In the genomic region with DNA sequence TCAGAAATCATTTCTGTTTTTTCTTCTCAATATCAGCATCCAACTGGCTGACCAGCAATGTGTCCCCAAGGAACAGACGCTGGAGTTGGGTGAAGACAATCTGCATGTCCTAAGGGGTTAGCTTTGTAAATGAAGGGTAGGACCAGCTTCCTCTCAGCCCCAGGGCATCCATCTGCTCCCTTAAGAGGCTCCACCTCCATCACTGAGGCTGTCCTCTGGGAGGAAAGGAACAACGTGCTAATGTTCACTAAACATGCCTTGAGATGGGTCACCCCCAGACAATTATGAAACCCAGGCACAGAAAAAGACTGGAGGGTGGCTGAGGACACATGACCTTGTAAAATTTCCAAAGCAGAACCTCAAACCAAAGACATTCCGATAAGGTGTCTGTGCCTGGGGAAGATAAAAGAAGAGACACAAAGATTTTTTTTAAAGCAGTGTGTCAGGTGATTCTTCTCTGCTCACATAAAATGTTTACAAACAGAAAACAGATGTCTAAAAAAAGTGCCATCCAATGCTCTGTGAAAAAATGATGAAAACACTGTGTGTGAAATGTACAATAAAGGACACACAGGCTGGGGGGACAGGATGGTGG, we compare ENCODE assay signal across 8 cellular contexts. TPM values are rescaled to one million over a fixed set of nuclear protein-coding genes. Genes with fewer than 3 reads are reported as not detected.
DNase-seq lines count a peak whose midpoint lies in the region; ATAC-seq and TF ChIP-seq lines count a peak whose summit lies in the region.

No MANE protein-coding gene starts in this region.

- no peak overlapping the region for H2AK5ac ChIP-seq in IMR-90 (ENCODE audit: low read depth, low read length)

- H3K27me3 ChIP-seq in IMR-90 (ENCODE audit: control insufficient read depth, insufficient read depth, low read length): no peaks in the 10 kb centered on the region
- H3K27me3 ChIP-seq in breast epithelium: no peaks in the 10 kb centered on the region
- no peaks in the 10 kb centered on the region for H3K27me3 ChIP-seq in muscle layer of duodenum (ENCODE audit: low read depth, low read length)

- 0 out of 2 replicates have a peak, but pooled peaks cover 2% of the 10 kb centered on the region for H3K36me3 ChIP-seq in IMR-90 (ENCODE audit: control insufficient read depth, insufficient read depth, low read length)
- H3K36me3 ChIP-seq in breast epithelium: no peaks in the 10 kb centered on the region
- H3K36me3 ChIP-seq in muscle layer of duodenum (ENCODE audit: control insufficient read depth in 1 of 2, insufficient read depth in 2 of 2, low read length in 2 of 2): no peaks in the 10 kb centered on the region

- ATAC-seq in IMR-90 (ENCODE audit: low read depth): no peak

- BruUV-seq in IMR-90 (replicated peaks; lab: Mats Ljungman, UMichigan): TSS peak; percentile 35

- dilution Hi-C loops in IMR-90 (cut with HindIII; ENCODE audit: low sequenced_read_pairs, unreplicated experiment): no loop called here

- intact Hi-C loops in IMR-90 (cut with micrococcal nuclease) (no loop called here), breast epithelium (cut with DNase I; ENCODE audit: low total_unique reads) (no loop called here)

- H2AK9ac ChIP-seq in IMR-90 (replicated peaks; ENCODE audit: low read depth, low read length, poor library complexity): peak overlapping the region; percentile 62

- no peak overlapping the region for H3K56ac ChIP-seq in IMR-90 (ENCODE audit: extremely low read depth, insufficient read depth, low read length)

- CTCF ChIA-PET in IMR-90 (lab: Yijun Ruan, JAX): no interaction called here

- no peak overlapping the region for H3K14ac ChIP-seq in IMR-90 (replicated peaks; ENCODE audit: low read depth, low read length)

- TF ChIP-seq RAD21 in IMR-90 (IDR thresholded peaks at IDR 0.05; ENCODE audit: low read length): no peak

- H4K91ac ChIP-seq in IMR-90 (ENCODE audit: insufficient read depth, low read depth, low read length): no peak overlapping the region

- peaks cover 11 to 22% of the 10 kb centered on the region in 2 experiments for H3K79me1 ChIP-seq in IMR-90 (ENCODE audit: low read depth in 1 of 2, low read length in 2 of 2)

- peaks cover 3% of the 10 kb centered on the region for H3K4me1 ChIP-seq in IMR-90 (ENCODE audit: control insufficient read depth, insufficient read depth, low read length)
- peaks cover 0 to 5% of the 10 kb centered on the region in 2 donors for H3K4me1 ChIP-seq in breast epithelium
- peaks cover 13 to 14% of the 10 kb centered on the region in 2 donors for H3K4me1 ChIP-seq in muscle layer of duodenum (ENCODE audit: control insufficient read depth in 1 of 2, insufficient read depth in 2 of 2, low read length in 2 of 2)

- DNase-seq in AG10803 (ENCODE audit: low read depth): peak; percentile 3
- DNase-seq in IMR-90: peak; percentile 1
- no peak for DNase-seq in breast epithelium (ENCODE audit: low spot score in 2 of 2)
- no peak for DNase-seq in T-helper 9 cell
- DNase-seq in kidney glomerular epithelial cell (lab: John Stamatoyannopoulos, UW): no peak
- no peak for DNase-seq in activated CD4-positive, CD25-positive, alpha-beta regulatory T cell (lab: John Stamatoyannopoulos, UW)
- DNase-seq in NCI-H2029 treated with DMSO at 0.1 percent for 48 hours (lab: John Stamatoyannopoulos, UW): no peak

- no peak overlapping the region for H2AFZ ChIP-seq in IMR-90 (replicated peaks; ENCODE audit: low read length, poor library complexity)

- H3K23ac ChIP-seq in IMR-90 (ENCODE audit: low read depth, low read length): peak overlapping the region; percentile 51

- H3K27ac ChIP-seq in IMR-90 (ENCODE audit: insufficient read depth, low read length) (no peak overlapping the region), breast epithelium (no peak overlapping the region), muscle layer of duodenum (ENCODE audit: low read length) (no peak overlapping the region)

- no CpG with 5 or more reads among the region's 3 CpGs for WGBS in IMR-90 (ENCODE audit: extremely low coverage in 2 of 2, insufficient read length in 1 of 2), 2 experiments

- no peak overlapping the region for H4K5ac ChIP-seq in IMR-90 (ENCODE audit: low read depth, low read length)

- H3K4me2 ChIP-seq in IMR-90 (ENCODE audit: low read depth, low read length): peak overlapping the region; percentile 78

- peak overlapping the region; percentile 62; the same call in 1 of the 2 replicates for H3K9ac ChIP-seq in IMR-90 (ENCODE audit: low read depth, low read length)

- H3K4me3 ChIP-seq in AG10803 (ENCODE audit: low read length) (peak overlapping the region; percentile 96), IMR-90 (ENCODE audit: insufficient read depth, low read depth, low read length) (peak overlapping the region; percentile 79), breast epithelium (peak overlapping the region; percentile 75 to 96 (median 77)), muscle layer of duodenum (ENCODE audit: low read depth in 1 of 2, low read length in 2 of 2) (peak overlapping the region; percentile 88 to 92)

- POLR2A ChIA-PET in IMR-90 (lab: Charles Lee; ENCODE audit: unreplicated experiment): no interaction called here

- H3K9me1 ChIP-seq in IMR-90 (ENCODE audit: insufficient read depth, low read length): peaks cover 6% of the 10 kb centered on the region

- H3K18ac ChIP-seq in IMR-90 (ENCODE audit: low read depth, low read length): no peak overlapping the region

- no peak for TF ChIP-seq POLR2A in IMR-90 (IDR thresholded peaks at IDR 0.05; ENCODE audit: low read depth, low read length)
- no peak for TF ChIP-seq POLR2A in breast epithelium (IDR thresholded peaks at IDR 0.05)

- H2BK15ac ChIP-seq in IMR-90 (ENCODE audit: low read depth, low read length): no peak overlapping the region

- H4K20me1 ChIP-seq in IMR-90 (ENCODE audit: insufficient read depth, low read length): 0 out of 2 replicates have a peak, but pooled peaks cover 7% of the 10 kb centered on the region

- in situ Hi-C loops in IMR-90 (cut with MboI; ENCODE audit: low sequenced_read_pairs): no loop called here

- no peak for TF ChIP-seq CTCF in AG10803 (conservative IDR thresholded peaks at IDR 0.05; ENCODE audit: low read length)
- TF ChIP-seq CTCF in IMR-90 (conservative IDR thresholded peaks at IDR 0.05; ENCODE audit: low read depth, low read length): no peak
- TF ChIP-seq CTCF in breast epithelium (IDR thresholded peaks at IDR 0.05): no peak

- no peak overlapping the region for H2BK120ac ChIP-seq in IMR-90 (ENCODE audit: low read depth, low read length)

- no peak overlapping the region for H2BK20ac ChIP-seq in IMR-90 (ENCODE audit: low read depth, low read length)

- no peak overlapping the region for H2BK5ac ChIP-seq in IMR-90 (ENCODE audit: low read depth, low read length, poor library complexity, severe bottlenecking)

- no peak overlapping the region for H4K8ac ChIP-seq in IMR-90 (ENCODE audit: low read depth in 2 of 2, low read length in 2 of 2)

- H3K9me3 ChIP-seq in IMR-90 (ENCODE audit: control insufficient read depth, insufficient read depth, low read length) (peaks cover 2% of the 10 kb centered on the region; the same call in 1 of the 2 replicates), breast epithelium (no peaks in the 10 kb centered on the region), muscle layer of duodenum (ENCODE audit: control insufficient read depth in 1 of 2, low read length in 2 of 2) (no peaks in the 10 kb centered on the region)

- no peak overlapping the region for H3K4ac ChIP-seq in IMR-90 (ENCODE audit: low read depth, low read length)

TF ChIP-seq in IMR-90, 13 proteins besides CTCF, POLR2A, EP300 and RAD21:
- TF ChIP-seq MXI1 (IDR thresholded peaks at IDR 0.05; ENCODE audit: borderline replicate concordance, low read depth, low read length): no peak
- no peak for TF ChIP-seq NFE2L2 (IDR thresholded peaks at IDR 0.05; ENCODE audit: low read depth, low read length)
- no peak for TF ChIP-seq RFX5 (IDR thresholded peaks at IDR 0.05; ENCODE audit: low read depth, low read length)
- no peak for TF ChIP-seq CEBPB (IDR thresholded peaks at IDR 0.05; ENCODE audit: low read depth, low read length)
- TF ChIP-seq, protein P1, sequence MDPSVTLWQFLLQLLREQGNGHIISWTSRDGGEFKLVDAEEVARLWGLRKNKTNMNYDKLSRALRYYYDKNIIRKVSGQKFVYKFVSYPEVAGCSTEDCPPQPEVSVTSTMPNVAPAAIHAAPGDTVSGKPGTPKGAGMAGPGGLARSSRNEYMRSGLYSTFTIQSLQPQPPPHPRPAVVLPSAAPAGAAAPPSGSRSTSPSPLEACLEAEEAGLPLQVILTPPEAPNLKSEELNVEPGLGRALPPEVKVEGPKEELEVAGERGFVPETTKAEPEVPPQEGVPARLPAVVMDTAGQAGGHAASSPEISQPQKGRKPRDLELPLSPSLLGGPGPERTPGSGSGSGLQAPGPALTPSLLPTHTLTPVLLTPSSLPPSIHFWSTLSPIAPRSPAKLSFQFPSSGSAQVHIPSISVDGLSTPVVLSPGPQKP (IDR thresholded peaks at IDR 0.05; ENCODE audit: borderline replicate concordance, low read depth, low read length): no peak
- no peak for TF ChIP-seq FOS (IDR thresholded peaks at IDR 0.05; ENCODE audit: low read depth, low read length)
- no peak for TF ChIP-seq SMC3 (IDR thresholded peaks at IDR 0.05; ENCODE audit: low read depth, low read length)
- TF ChIP-seq MAZ (IDR thresholded peaks at IDR 0.05; ENCODE audit: borderline replicate concordance, low read depth, low read length): no peak
- no peak for TF ChIP-seq MAFK (IDR thresholded peaks at IDR 0.05; ENCODE audit: low read depth, low read length)
- no peak for TF ChIP-seq RCOR1 (IDR thresholded peaks at IDR 0.05; ENCODE audit: insufficient replicate concordance, low read length)
- TF ChIP-seq, protein P2, sequence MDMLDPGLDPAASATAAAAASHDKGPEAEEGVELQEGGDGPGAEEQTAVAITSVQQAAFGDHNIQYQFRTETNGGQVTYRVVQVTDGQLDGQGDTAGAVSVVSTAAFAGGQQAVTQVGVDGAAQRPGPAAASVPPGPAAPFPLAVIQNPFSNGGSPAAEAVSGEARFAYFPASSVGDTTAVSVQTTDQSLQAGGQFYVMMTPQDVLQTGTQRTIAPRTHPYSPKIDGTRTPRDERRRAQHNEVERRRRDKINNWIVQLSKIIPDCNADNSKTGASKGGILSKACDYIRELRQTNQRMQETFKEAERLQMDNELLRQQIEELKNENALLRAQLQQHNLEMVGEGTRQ (IDR thresholded peaks at IDR 0.05; ENCODE audit: low read depth, low read length): no peak
- TF ChIP-seq BHLHE40 (IDR thresholded peaks at IDR 0.05; ENCODE audit: low read depth, low read length): no peak
- no peak for TF ChIP-seq CHD1 (IDR thresholded peaks at IDR 0.05; ENCODE audit: low read depth, low read length)

RNA-seq across cellular contexts. Expression of a gene that starts 37.6 kb away (rescaled TPM):
- total RNA-seq in IMR-90 (2012; rRNA removed) (77.8 and 89.3 TPM in 2 replicates), breast epithelium (10 to 100 TPM; 16.8 to 54.2 (median 46.5) TPM)
- 3.0 and 3.2 TPM in 2 replicates for polyA plus RNA-seq in IMR-90 (2012; rRNA removed)
- polyA plus RNA-seq in IMR-90 (2012; cell fraction: cytosol; rRNA removed): 0.91 and 1.6 TPM in 2 replicates
- 2.0 and 10.6 TPM in 2 replicates for polyA plus RNA-seq in IMR-90 (2012; cell fraction: nucleus; rRNA removed; ENCODE audit: low replicate concordance)

RNA-seq across cellular contexts. Expression of a gene that starts 46.5 kb away (rescaled TPM):
- total RNA-seq in IMR-90 (2012; rRNA removed) (not detected in 2 replicates), breast epithelium (not detected)
- polyA plus RNA-seq in IMR-90 (2012; rRNA removed): not detected in 2 replicates
- polyA plus RNA-seq in IMR-90 (2012; cell fraction: cytosol; rRNA removed): not detected in 2 replicates
- polyA plus RNA-seq in IMR-90 (2012; cell fraction: nucleus; rRNA removed; ENCODE audit: low replicate concordance): not detected in 2 replicates

Comparison
In these comparisons a context has a peak if more than half of its experiments do, and no peak if none do; other contexts are left out.
1. DNase-seq: peak in AG10803 (single experiment) and IMR-90 (single experiment); none in breast epithelium (0 of 2), T-helper 9 cell (single experiment), kidney glomerular epithelial cell (single experiment), activated CD4-positive, CD25-positive, alpha-beta regulatory T cell (0 of 4) and NCI-H2029 treated with DMSO at 0.1 percent for 48 hours (single experiment).
2. Peak in every context shown above with its lines, with median percentiles within 50 percentile points of each other: H3K4me3 ChIP-seq.